In genomic region chr17:41071606-41072375, GRCh38 we compare ENCODE assay signal across 1 cellular context.
TF ChIP-seq lines count a peak whose summit lies in the region.

No MANE protein-coding gene starts in this region.

TF ChIP-seq in IMR-90, 13 proteins besides CTCF, POLR2A, EP300 and RAD21 (continued from another document):
- TF ChIP-seq MAFK (IDR thresholded peaks at IDR 0.05; ENCODE audit: low read depth, low read length) (no peak), CHD1 (IDR thresholded peaks at IDR 0.05; ENCODE audit: low read depth, low read length) (no peak), BHLHE40 (IDR thresholded peaks at IDR 0.05; ENCODE audit: low read depth, low read length) (no peak), RCOR1 (IDR thresholded peaks at IDR 0.05; ENCODE audit: insufficient replicate concordance, low read length) (no peak), NFE2L2 (IDR thresholded peaks at IDR 0.05; ENCODE audit: low read depth, low read length) (no peak), CEBPB (IDR thresholded peaks at IDR 0.05; ENCODE audit: low read depth, low read length) (no peak), MXI1 (IDR thresholded peaks at IDR 0.05; ENCODE audit: borderline replicate concordance, low read depth, low read length) (no peak), MAZ (IDR thresholded peaks at IDR 0.05; ENCODE audit: borderline replicate concordance, low read depth, low read length) (no peak), RFX5 (IDR thresholded peaks at IDR 0.05; ENCODE audit: low read depth, low read length) (no peak)
